ENCODE assay signal across 8 cellular contexts in genomic region chr17:27473748-27474609, GRCh38. TPM values are rescaled to one million over a fixed set of nuclear protein-coding genes. Genes with fewer than 3 reads are reported as not detected.
A peak's percentile ranks its signal among the peaks of the same experiment; 100 is the strongest.
DNase-seq lines count a peak whose midpoint lies in the region; ATAC-seq, FAIRE-seq and TF ChIP-seq lines count a peak whose summit lies in the region.

No MANE protein-coding gene starts in this region.

- no peaks in the 10 kb centered on the region for H3K79me2 ChIP-seq in OCI-LY7 (ENCODE audit: insufficient read depth, low read depth, low read length)

- intact Hi-C loops in OCI-LY7 (cut with micrococcal nuclease; ENCODE audit: unreplicated experiment): no loop called here
- intact Hi-C loops in aorta (cut with DNase I): no loop called here

- H3K4me1 ChIP-seq in OCI-LY7 (ENCODE audit: insufficient read depth, low read length, poor library complexity, severe bottlenecking): peaks cover 15% of the 10 kb centered on the region
- peaks cover 45% of the 10 kb centered on the region for H3K4me1 ChIP-seq in mesodermal cell (ENCODE audit: control insufficient read depth, insufficient read depth, low read length, poor library complexity, severe bottlenecking)
- peaks cover 5% of the 10 kb centered on the region for H3K4me1 ChIP-seq in thymus (ENCODE audit: control insufficient read depth, insufficient read depth, low read length)
- H3K4me1 ChIP-seq in aorta (ENCODE audit: control insufficient read depth in 1 of 2, insufficient read depth in 2 of 2, low read length in 2 of 2): no peaks in the 10 kb centered on the region

- CTCF ChIA-PET in OCI-LY7 (lab: Charles Lee; ENCODE audit: unreplicated experiment): no interaction called here

- TF ChIP-seq CTCF in OCI-LY7 (conservative IDR thresholded peaks at IDR 0.05; ENCODE audit: low read length) (no peak), D721Med (IDR thresholded peaks at IDR 0.05; ENCODE audit: insufficient read depth, missing control alignments) (no peak)

- H3K9me2 ChIP-seq in OCI-LY7 (ENCODE audit: insufficient read depth, low read length): no peaks in the 10 kb centered on the region

- H3K4me3 ChIP-seq in GM08714 (ENCODE audit: low read length) (peak overlapping the region; percentile 59; the same call in 1 of the 2 replicates), OCI-LY7 (ENCODE audit: low read depth, low read length, poor library complexity, severe bottlenecking) (peak overlapping the region; percentile 19), mesodermal cell (ENCODE audit: extremely low read depth, insufficient read depth, low read length, poor library complexity, severe bottlenecking) (no peak overlapping the region), thymus (ENCODE audit: low read length) (no peak overlapping the region), aorta (ENCODE audit: low read length in 2 of 2) (no peak overlapping the region)

- no peaks in the 10 kb centered on the region for H3K27me3 ChIP-seq in thymus (ENCODE audit: control insufficient read depth, insufficient read depth)
- no peaks in the 10 kb centered on the region for H3K27me3 ChIP-seq in aorta (ENCODE audit: control insufficient read depth in 1 of 2, insufficient read depth in 2 of 2, low read length in 1 of 2)

- peak overlapping the region; percentile 99 for H2AFZ ChIP-seq in OCI-LY7 (ENCODE audit: low read length)

- ATAC-seq in HG02610 (IDR thresholded peaks at IDR 0.05; ENCODE audit: unreplicated experiment): peak; percentile 25
- ATAC-seq in aorta (ENCODE audit: low FRiP score): no peak

- peak overlapping the region; percentile 41 for H3K27ac ChIP-seq in OCI-LY7 (ENCODE audit: low read depth, low read length, poor library complexity, severe bottlenecking)
- peak overlapping the region; percentile 71 for H3K27ac ChIP-seq in mesodermal cell (ENCODE audit: low read depth, low read length, severe bottlenecking)
- H3K27ac ChIP-seq in thymus (ENCODE audit: low read depth): peak overlapping the region; percentile 75
- H3K27ac ChIP-seq in aorta (ENCODE audit: low read depth in 1 of 2, low read length in 2 of 2): no peak overlapping the region

- POLR2A ChIA-PET in OCI-LY7 (lab: Charles Lee): no interaction called here

- H3K9me3 ChIP-seq in OCI-LY7 (ENCODE audit: low read length) (no peaks in the 10 kb centered on the region), mesodermal cell (ENCODE audit: control insufficient read depth, low read length) (no peaks in the 10 kb centered on the region), thymus (ENCODE audit: control insufficient read depth) (no peaks in the 10 kb centered on the region), aorta (ENCODE audit: control insufficient read depth, low read length) (no peaks in the 10 kb centered on the region)

- no peaks in the 10 kb centered on the region for H4K20me1 ChIP-seq in OCI-LY7 (ENCODE audit: insufficient read depth, low read length)

- no TSS peak for BruUV-seq in OCI-LY7 (replicated peaks; lab: Mats Ljungman, UMichigan)

- 58 to 65% methylated on average over 4 to 5 of the region's 8 CpGs for WGBS in mesodermal cell (ENCODE audit: insufficient coverage in 2 of 2), 2 experiments
- WGBS in thymus: 18% methylated on average over 8 of the region's 8 CpGs
- 68% methylated on average over 8 of the region's 8 CpGs for WGBS in aorta, 2 donors

- FAIRE-seq in D721Med (lab: Jason Lieb, UNC): no peak

- H3K36me3 ChIP-seq in OCI-LY7 (ENCODE audit: insufficient read depth, low read length) (no peaks in the 10 kb centered on the region), mesodermal cell (ENCODE audit: control insufficient read depth, insufficient read depth, low read length) (no peaks in the 10 kb centered on the region), thymus (ENCODE audit: control insufficient read depth, insufficient read depth) (no peaks in the 10 kb centered on the region), aorta (ENCODE audit: control insufficient read depth in 1 of 2, insufficient read depth in 2 of 2, low read length in 1 of 2) (no peaks in the 10 kb centered on the region)

- DNase-seq in OCI-LY7 (ENCODE audit: low spot score) (peak; percentile 52), aorta (no peak), D721Med (ENCODE audit: insufficient read length, low spot score) (no peak)
- DNase-seq in activated effector memory CD4-positive, alpha-beta T cell treated with anti-CD3 and anti-CD28 coated beads, Interleukin-2, amount 50 U/mL, for 16 hours: peak; percentile 92

- H3K4me2 ChIP-seq in OCI-LY7 (ENCODE audit: low read length): peak overlapping the region; percentile 60

RNA-seq across cellular contexts. Expression of gene KSR1, which starts 17.7 kb away (rescaled TPM):
- total RNA-seq in OCI-LY7 (2014; rRNA removed; shearing (Covaris generic)): 2.0 and 2.2 TPM in 2 replicates
- total RNA-seq in OCI-LY7 (2022) (4.1 and 4.8 TPM in 2 replicates), aorta (10 to 100 TPM; 38.4 to 75.7 TPM)
- 37.3 TPM for polyA plus RNA-seq in mesodermal cell (2013, experiment 1 of 2)
- 34.7 TPM for polyA plus RNA-seq in mesodermal cell (2013, experiment 2 of 2)
- polyA plus RNA-seq in thymus (32.8 TPM), aorta (10 to 100 TPM; 19.0 to 46.8 TPM)

Comparison
In these comparisons a context has a peak if more than half of its experiments do, and no peak if none do; other contexts are left out.
1. H3K4me3 ChIP-seq: peak in GM08714 (single experiment) and OCI-LY7 (single experiment); none in mesodermal cell (single experiment), thymus (single experiment) and aorta (0 of 2).
2. DNase-seq: peak in OCI-LY7 (single experiment) and activated effector memory CD4-positive, alpha-beta T cell treated with anti-CD3 and anti-CD28 coated beads, Interleukin-2, amount 50 U/mL, for 16 hours (single experiment); none in aorta (0 of 2) and D721Med (single experiment).
3. H3K27ac ChIP-seq: peak in OCI-LY7 (single experiment), mesodermal cell (single experiment) and thymus (single experiment); none in aorta (0 of 2).
4. RNA of gene KSR1, which starts 17.7 kb away (total RNA-seq): 38.4 to 75.7 TPM in aorta; 2.0 to 4.8 TPM in OCI-LY7; every median in the first group is over 4 times any median in the second.